8 cellular contexts compared by ENCODE assay signal in genomic region chr6:134632982-134633940, GRCh38.
A peak's percentile ranks its signal among the peaks of the same experiment; 100 is the strongest.
DNase-seq lines count a peak whose midpoint lies in the region.
"Not testable (repeated sequence)": the region's sequence is repeated elsewhere in the genome, so short reads cannot be mapped to it uniquely, and the experiment has no call there.

No MANE protein-coding gene starts in this region.

- not testable (repeated sequence) for H3K27me3 Mint-ChIP-seq in immature natural killer cell (ENCODE audit: low read depth in 3 of 3)

- H3K27me3 ChIP-seq in MG63: not testable (repeated sequence)

- DNase-seq in CD1c-positive myeloid dendritic cell (ENCODE audit: extremely low spot score) (peak; percentile 31), MG63 (peak; percentile 11), T-helper 2 cell (peak in 3 of 5 experiments; percentile 6 to 88 (median 21)), immature natural killer cell (peak; percentile 21 to 28 (median 25))
- DNase-seq in activated CD8-positive, alpha-beta memory T cell treated with anti-CD3 and anti-CD28 coated beads, Interleukin-2, amount 50 U/mL, for 1 hour (ENCODE audit: extremely low read depth): peak; percentile 9
- DNase-seq in activated naive CD4-positive, alpha-beta T cell treated with anti-CD3 and anti-CD28 coated beads, Interleukin-2, amount 50 U/mL, for 16 hours: peak; percentile 10
- peak; percentile 47 for DNase-seq in stimulated activated CD4-positive, alpha-beta T cell treated with anti-CD3 and anti-CD28 coated beads, Interleukin-15, amount 100 ng/mL, for 24 hours
- peak; percentile 12 for DNase-seq in stimulated activated naive CD4-positive, alpha-beta T cell treated with Interleukin-2 at 50 U/mL for 16 hours (lab: John Stamatoyannopoulos, UW)

- peaks cover 10 to 30% of the 10 kb centered on the region in 2 donors for H3K4me1 Mint-ChIP-seq in immature natural killer cell

- H3K4me3 ChIP-seq in MG63: not testable (repeated sequence)

- H3K9me3 ChIP-seq in MG63: not testable (repeated sequence)

- not testable (repeated sequence) for H3K36me3 ChIP-seq in MG63

- H3K9me3 Mint-ChIP-seq in immature natural killer cell: not testable (repeated sequence)

- peak overlapping the region; percentile 77 to 83 (median 79) for H3K4me3 Mint-ChIP-seq in immature natural killer cell

- H3K36me3 Mint-ChIP-seq in immature natural killer cell: not testable (repeated sequence)

- peak overlapping the region in 3 of 6 donors; percentile 7 to 46 (median 45) for H3K27ac Mint-ChIP-seq in immature natural killer cell
